In genomic region chr17:2929881-2930533, GRCh38 we compare ENCODE assay signal across 9 cellular contexts.
DNase-seq lines count a peak whose midpoint lies in the region; ATAC-seq and TF ChIP-seq lines count a peak whose summit lies in the region.
"Had no signal": no experiment of that assay in that cellular context is flagged by ENCODE, and none has a peak within 500 bp of the region (broad histone marks: within the 10 kb centered on the region; RNA-seq: fewer than 3 reads in every experiment).

No MANE protein-coding gene starts in this region.

- POLR2A ChIA-PET in HEK293 (lab: Yijun Ruan, JAX) = interaction anchor here (1.0 kb wide), 1 partner anchor 81 kb away, joined by 6 read pairs; no protein-coding TSS in a partner anchor

- DNase-seq in osteocyte (ENCODE audit: extremely low spot score, unreplicated experiment) (no peak), DMS79 treated with DMSO at 0.1 percent for 48 hours (lab: John Stamatoyannopoulos, UW) (no peak), NCI-H187 (lab: John Stamatoyannopoulos, UW) (no peak)
- DNase-seq: stimulated activated naive B cell treated with anti-CD40 and anti-IgM and Interleukin-4, amounts not matched to agents 10 μg/mL and 1 μg/mL and 100 μg/mL, for 72 hours had no signal

- H3K4me3 Mint-ChIP-seq in osteocyte (ENCODE audit: unreplicated experiment) = no peak overlapping the region

- TF ChIP-seq CTCF in C4-2B (conservative IDR thresholded peaks at IDR 0.05) (peak; percentile 84), HEK293 (tag by site-specific recombination; IDR thresholded peaks at IDR 0.05) (no peak), WI38 (IDR thresholded peaks at IDR 0.05; ENCODE audit: low read depth, low read length) (peak; percentile 61), osteocyte (IDR thresholded peaks at IDR 0.05) (peak; percentile 69)

- no peaks in the 10 kb centered on the region for H3K27me3 Mint-ChIP-seq in osteocyte (ENCODE audit: unreplicated experiment)

- H3K27ac ChIP-seq in C4-2B (no peak overlapping the region), HEK293 (ENCODE audit: extremely low read depth, low read depth, low read length) (no peak overlapping the region)

- H3K36me3 ChIP-seq in HEK293 (ENCODE audit: control insufficient read depth in 2 of 2, insufficient read depth in 1 of 2, low read length in 2 of 2) = no peaks in the 10 kb centered on the region

- CTCF ChIA-PET in HEK293 (lab: Yijun Ruan, JAX) = interaction anchor here (0.5 to 5.6 kb wide), 14 partner anchors 11 to 144 kb away, joined by 3 to 94 read pairs (median 6); no protein-coding TSS in a partner anchor

- H3K27ac Mint-ChIP-seq in osteocyte (ENCODE audit: unreplicated experiment) = no peak overlapping the region
- H3K27ac Mint-ChIP-seq: stimulated activated naive B cell treated with anti-CD40 and anti-IgM and Interleukin-4, amounts not matched to agents 10 μg/mL and 1 μg/mL and 100 μg/mL, for 72 hours had no signal

- ATAC-seq in esophagus mucosa (peak; percentile 48), GM19328 (IDR thresholded peaks at IDR 0.05; ENCODE audit: unreplicated experiment) (no peak)

- H3K9me3 ChIP-seq in HEK293 (ENCODE audit: control insufficient read depth, insufficient read depth, low read depth, low read length) = no peaks in the 10 kb centered on the region

- H3K36me3 Mint-ChIP-seq in osteocyte (ENCODE audit: unreplicated experiment) = no peaks in the 10 kb centered on the region
- H3K36me3 Mint-ChIP-seq: stimulated activated naive B cell treated with anti-CD40 and anti-IgM and Interleukin-4, amounts not matched to agents 10 μg/mL and 1 μg/mL and 100 μg/mL, for 72 hours had no signal

- peaks cover 27% of the 10 kb centered on the region for H3K4me1 Mint-ChIP-seq in osteocyte (ENCODE audit: unreplicated experiment)

- H3K9me3 Mint-ChIP-seq in osteocyte (ENCODE audit: unreplicated experiment) = no peaks in the 10 kb centered on the region
- H3K9me3 Mint-ChIP-seq: stimulated activated naive B cell treated with anti-CD40 and anti-IgM and Interleukin-4, amounts not matched to agents 10 μg/mL and 1 μg/mL and 100 μg/mL, for 72 hours had no signal

- H3K4me3 ChIP-seq in HEK293 (ENCODE audit: low read depth, low read length) (no peak overlapping the region), WI38 (ENCODE audit: low read depth, low read length) (no peak overlapping the region)

- H3K4me1 ChIP-seq in HEK293 (ENCODE audit: control insufficient read depth, insufficient read depth, low read length) = no peaks in the 10 kb centered on the region

TF ChIP-seq in HEK293, 187 proteins besides CTCF, POLR2A, EP300 and RAD21 (continues in another document):
- TF ChIP-seq ZNF629 (tag by site-specific recombination; IDR thresholded peaks at IDR 0.05) = no peak
- no peak for TF ChIP-seq PRDM2 (tag by site-specific recombination; IDR thresholded peaks at IDR 0.05; ENCODE audit: borderline replicate concordance)
- no peak for TF ChIP-seq ZNF426 (tag by site-specific recombination; IDR thresholded peaks at IDR 0.05)
- TF ChIP-seq, protein P1, sequence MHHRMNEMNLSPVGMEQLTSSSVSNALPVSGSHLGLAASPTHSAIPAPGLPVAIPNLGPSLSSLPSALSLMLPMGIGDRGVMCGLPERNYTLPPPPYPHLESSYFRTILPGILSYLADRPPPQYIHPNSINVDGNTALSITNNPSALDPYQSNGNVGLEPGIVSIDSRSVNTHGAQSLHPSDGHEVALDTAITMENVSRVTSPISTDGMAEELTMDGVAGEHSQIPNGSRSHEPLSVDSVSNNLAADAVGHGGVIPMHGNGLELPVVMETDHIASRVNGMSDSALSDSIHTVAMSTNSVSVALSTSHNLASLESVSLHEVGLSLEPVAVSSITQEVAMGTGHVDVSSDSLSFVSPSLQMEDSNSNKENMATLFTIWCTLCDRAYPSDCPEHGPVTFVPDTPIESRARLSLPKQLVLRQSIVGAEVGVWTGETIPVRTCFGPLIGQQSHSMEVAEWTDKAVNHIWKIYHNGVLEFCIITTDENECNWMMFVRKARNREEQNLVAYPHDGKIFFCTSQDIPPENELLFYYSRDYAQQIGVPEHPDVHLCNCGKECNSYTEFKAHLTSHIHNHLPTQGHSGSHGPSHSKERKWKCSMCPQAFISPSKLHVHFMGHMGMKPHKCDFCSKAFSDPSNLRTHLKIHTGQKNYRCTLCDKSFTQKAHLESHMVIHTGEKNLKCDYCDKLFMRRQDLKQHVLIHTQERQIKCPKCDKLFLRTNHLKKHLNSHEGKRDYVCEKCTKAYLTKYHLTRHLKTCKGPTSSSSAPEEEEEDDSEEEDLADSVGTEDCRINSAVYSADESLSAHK (tag by site-specific recombination; IDR thresholded peaks at IDR 0.05) = no peak
- no peak for TF ChIP-seq ZNF747 (tag by site-specific recombination; IDR thresholded peaks at IDR 0.05)
- TF ChIP-seq GFI1B (tag by site-specific recombination; IDR thresholded peaks at IDR 0.05) = no peak
- TF ChIP-seq FEZF1 (tag by site-specific recombination; IDR thresholded peaks at IDR 0.05) = no peak
- TF ChIP-seq ZNF626 (tag by site-specific recombination; IDR thresholded peaks at IDR 0.05) = no peak
- TF ChIP-seq, protein P2, sequence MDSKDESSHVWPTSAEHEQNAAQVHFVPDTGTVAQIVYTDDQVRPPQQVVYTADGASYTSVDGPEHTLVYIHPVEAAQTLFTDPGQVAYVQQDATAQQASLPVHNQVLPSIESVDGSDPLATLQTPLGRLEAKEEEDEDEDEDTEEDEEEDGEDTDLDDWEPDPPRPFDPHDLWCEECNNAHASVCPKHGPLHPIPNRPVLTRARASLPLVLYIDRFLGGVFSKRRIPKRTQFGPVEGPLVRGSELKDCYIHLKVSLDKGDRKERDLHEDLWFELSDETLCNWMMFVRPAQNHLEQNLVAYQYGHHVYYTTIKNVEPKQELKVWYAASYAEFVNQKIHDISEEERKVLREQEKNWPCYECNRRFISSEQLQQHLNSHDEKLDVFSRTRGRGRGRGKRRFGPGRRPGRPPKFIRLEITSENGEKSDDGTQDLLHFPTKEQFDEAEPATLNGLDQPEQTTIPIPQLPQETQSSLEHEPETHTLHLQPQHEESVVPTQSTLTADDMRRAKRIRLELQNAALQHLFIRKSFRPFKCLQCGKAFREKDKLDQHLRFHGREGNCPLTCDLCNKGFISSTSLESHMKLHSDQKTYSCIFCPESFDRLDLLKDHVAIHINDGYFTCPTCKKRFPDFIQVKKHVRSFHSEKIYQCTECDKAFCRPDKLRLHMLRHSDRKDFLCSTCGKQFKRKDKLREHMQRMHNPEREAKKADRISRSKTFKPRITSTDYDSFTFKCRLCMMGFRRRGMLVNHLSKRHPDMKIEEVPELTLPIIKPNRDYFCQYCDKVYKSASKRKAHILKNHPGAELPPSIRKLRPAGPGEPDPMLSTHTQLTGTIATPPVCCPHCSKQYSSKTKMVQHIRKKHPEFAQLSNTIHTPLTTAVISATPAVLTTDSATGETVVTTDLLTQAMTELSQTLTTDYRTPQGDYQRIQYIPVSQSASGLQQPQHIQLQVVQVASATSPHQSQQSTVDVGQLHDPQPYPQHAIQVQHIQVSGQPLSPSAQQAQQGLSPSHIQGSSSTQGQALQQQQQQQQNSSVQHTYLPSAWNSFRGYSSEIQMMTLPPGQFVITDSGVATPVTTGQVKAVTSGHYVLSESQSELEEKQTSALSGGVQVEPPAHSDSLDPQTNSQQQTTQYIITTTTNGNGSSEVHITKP (tag by site-specific recombination; IDR thresholded peaks at IDR 0.05) = no peak
- TF ChIP-seq YY2 (tag by site-specific recombination; IDR thresholded peaks at IDR 0.05) = no peak
- TF ChIP-seq, protein P3, sequence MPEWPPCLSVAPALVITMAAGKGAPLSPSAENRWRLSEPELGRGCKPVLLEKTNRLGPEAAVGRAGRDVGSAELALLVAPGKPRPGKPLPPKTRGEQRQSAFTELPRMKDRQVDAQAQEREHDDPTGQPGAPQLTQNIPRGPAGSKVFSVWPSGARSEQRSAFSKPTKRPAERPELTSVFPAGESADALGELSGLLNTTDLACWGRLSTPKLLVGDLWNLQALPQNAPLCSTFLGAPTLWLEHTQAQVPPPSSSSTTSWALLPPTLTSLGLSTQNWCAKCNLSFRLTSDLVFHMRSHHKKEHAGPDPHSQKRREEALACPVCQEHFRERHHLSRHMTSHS (tag by site-specific recombination; IDR thresholded peaks at IDR 0.05) = no peak
